ENCODE assay signal across 24 cellular contexts in genomic region chr1:113490384-113490783, GRCh38.
"Had no signal": no experiment of that assay in that cellular context is flagged by ENCODE, and none has a peak within 500 bp of the region (broad histone marks: within the 10 kb centered on the region; RNA-seq: fewer than 3 reads in every experiment).

No MANE protein-coding gene starts in this region.

- H3K27ac ChIP-seq: stomach, suprapubic skin, testis, thoracic aorta, thyroid gland, tibial artery, tibial nerve, transverse colon, upper lobe of left lung, upper lobe of right lung, uterus, vagina had no signal

- H3K36me3 ChIP-seq: stomach, suprapubic skin, thoracic aorta, thyroid gland, tibial artery, tibial nerve, transverse colon, upper lobe of left lung, upper lobe of right lung, uterus, vagina had no signal

- DNase-seq: stimulated activated CD4-positive, alpha-beta T cell treated with anti-CD3 and anti-CD28 coated beads, Interleukin-2, amount 100 ng/mL, for 48 hours; stimulated activated CD4-positive, alpha-beta T cell treated with anti-CD3 and anti-CD28 coated beads, Interleukin-4, amount 100 ng/mL, for 1 hour; stimulated activated CD4-positive, alpha-beta T cell treated with anti-CD3 and anti-CD28 coated beads, Interleukin-4, amount 100 ng/mL, for 24 hours; stimulated activated CD4-positive, alpha-beta T cell treated with anti-CD3 and anti-CD28 coated beads, Interleukin-4, amount 100 ng/mL, for 4 hours; stimulated activated CD8-positive, alpha-beta memory T cell treated with anti-CD3 and anti-CD28 coated beads, Interleukin-4, amount 100 ng/mL, for 48 hours; stimulated activated naive B cell treated with anti-CD40 and anti-IgM and Interleukin-4, amounts not matched to agents 10 μg/mL and 1 μg/mL and 100 μg/mL, for 72 hours; stimulated activated naive CD4-positive, alpha-beta T cell; stimulated activated naive CD4-positive, alpha-beta T cell treated with Interleukin-2 at 50 U/mL for 16 hours; stimulated activated naive CD8-positive, alpha-beta T cell treated with anti-CD3 and anti-CD28 coated beads, Interleukin-15, amount 100 ng/mL, for 72 hours; stimulated activated naive CD8-positive, alpha-beta T cell treated with anti-CD3 and anti-CD28 coated beads, Interleukin-15, Interleukin-2, amounts not matched to agents 100 U/mL and 50 U/mL, for 24 hours; stomach; substantia nigra; testis; thyroid gland; tibial artery; transverse colon; trophoblast cell; upper lobe of left lung; upper lobe of right lung; uterus had no signal

- H3K9me3 ChIP-seq: testis, thyroid gland, vagina had no signal

- H3K4me1 ChIP-seq: stomach, suprapubic skin, testis, thyroid gland, tibial artery, tibial nerve, transverse colon, upper lobe of left lung, upper lobe of right lung, uterus had no signal

- H3K4me3 ChIP-seq: stomach, suprapubic skin, testis, thoracic aorta, thyroid gland, tibial artery, tibial nerve, transverse colon, upper lobe of left lung, upper lobe of right lung, uterus, vagina had no signal
